ENCODE assay signal across 1 cellular context in the genomic region with DNA sequence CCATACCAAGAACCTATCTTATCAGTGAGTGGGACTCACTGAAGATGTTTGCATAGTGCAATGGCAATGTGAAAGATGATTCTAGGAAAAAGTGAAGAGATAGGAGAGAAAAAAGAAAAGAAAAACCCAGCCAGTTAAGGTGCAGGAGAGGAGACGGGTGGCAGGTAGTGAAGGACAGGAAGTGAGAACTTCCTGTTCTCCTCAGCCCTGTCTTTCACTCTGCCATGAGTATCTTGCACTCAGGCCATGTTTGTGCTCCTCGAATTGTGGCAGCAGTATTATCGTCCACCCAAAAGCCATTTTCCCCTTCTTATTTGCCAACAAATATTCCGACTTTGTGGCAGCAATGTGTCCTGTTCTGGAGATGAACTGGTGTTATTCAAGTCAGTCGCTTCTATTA.
TF ChIP-seq lines count a peak whose summit lies in the region.

No MANE protein-coding gene starts in this region.

TF ChIP-seq in K562, 482 proteins besides CTCF, POLR2A, EP300 and RAD21 (continued from another document):
- TF ChIP-seq, protein P1, sequence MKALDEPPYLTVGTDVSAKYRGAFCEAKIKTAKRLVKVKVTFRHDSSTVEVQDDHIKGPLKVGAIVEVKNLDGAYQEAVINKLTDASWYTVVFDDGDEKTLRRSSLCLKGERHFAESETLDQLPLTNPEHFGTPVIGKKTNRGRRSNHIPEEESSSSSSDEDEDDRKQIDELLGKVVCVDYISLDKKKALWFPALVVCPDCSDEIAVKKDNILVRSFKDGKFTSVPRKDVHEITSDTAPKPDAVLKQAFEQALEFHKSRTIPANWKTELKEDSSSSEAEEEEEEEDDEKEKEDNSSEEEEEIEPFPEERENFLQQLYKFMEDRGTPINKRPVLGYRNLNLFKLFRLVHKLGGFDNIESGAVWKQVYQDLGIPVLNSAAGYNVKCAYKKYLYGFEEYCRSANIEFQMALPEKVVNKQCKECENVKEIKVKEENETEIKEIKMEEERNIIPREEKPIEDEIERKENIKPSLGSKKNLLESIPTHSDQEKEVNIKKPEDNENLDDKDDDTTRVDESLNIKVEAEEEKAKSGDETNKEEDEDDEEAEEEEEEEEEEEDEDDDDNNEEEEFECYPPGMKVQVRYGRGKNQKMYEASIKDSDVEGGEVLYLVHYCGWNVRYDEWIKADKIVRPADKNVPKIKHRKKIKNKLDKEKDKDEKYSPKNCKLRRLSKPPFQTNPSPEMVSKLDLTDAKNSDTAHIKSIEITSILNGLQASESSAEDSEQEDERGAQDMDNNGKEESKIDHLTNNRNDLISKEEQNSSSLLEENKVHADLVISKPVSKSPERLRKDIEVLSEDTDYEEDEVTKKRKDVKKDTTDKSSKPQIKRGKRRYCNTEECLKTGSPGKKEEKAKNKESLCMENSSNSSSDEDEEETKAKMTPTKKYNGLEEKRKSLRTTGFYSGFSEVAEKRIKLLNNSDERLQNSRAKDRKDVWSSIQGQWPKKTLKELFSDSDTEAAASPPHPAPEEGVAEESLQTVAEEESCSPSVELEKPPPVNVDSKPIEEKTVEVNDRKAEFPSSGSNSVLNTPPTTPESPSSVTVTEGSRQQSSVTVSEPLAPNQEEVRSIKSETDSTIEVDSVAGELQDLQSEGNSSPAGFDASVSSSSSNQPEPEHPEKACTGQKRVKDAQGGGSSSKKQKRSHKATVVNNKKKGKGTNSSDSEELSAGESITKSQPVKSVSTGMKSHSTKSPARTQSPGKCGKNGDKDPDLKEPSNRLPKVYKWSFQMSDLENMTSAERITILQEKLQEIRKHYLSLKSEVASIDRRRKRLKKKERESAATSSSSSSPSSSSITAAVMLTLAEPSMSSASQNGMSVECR (CRISPR knock-in tag; IDR thresholded peaks at IDR 0.05): no peak
- no peak for TF ChIP-seq ZNF778 (CRISPR knock-in tag; IDR thresholded peaks at IDR 0.05)
- TF ChIP-seq KDM4B (IDR thresholded peaks at IDR 0.05; ENCODE audit: borderline replicate concordance in 2 of 2, low read depth in 1 of 2): no peak
- no peak; a peak in 1 of 4 replicates for TF ChIP-seq FOXA3 (CRISPR knock-in tag; conservative IDR thresholded peaks at IDR 0.05 in 1 of 2, IDR thresholded peaks at IDR 0.05 in 1 of 2)
- TF ChIP-seq ZNF551 (CRISPR knock-in tag; IDR thresholded peaks at IDR 0.05): no peak
- no peak for TF ChIP-seq SIN3B (IDR thresholded peaks at IDR 0.05; ENCODE audit: low read depth)
- TF ChIP-seq, protein P2, sequence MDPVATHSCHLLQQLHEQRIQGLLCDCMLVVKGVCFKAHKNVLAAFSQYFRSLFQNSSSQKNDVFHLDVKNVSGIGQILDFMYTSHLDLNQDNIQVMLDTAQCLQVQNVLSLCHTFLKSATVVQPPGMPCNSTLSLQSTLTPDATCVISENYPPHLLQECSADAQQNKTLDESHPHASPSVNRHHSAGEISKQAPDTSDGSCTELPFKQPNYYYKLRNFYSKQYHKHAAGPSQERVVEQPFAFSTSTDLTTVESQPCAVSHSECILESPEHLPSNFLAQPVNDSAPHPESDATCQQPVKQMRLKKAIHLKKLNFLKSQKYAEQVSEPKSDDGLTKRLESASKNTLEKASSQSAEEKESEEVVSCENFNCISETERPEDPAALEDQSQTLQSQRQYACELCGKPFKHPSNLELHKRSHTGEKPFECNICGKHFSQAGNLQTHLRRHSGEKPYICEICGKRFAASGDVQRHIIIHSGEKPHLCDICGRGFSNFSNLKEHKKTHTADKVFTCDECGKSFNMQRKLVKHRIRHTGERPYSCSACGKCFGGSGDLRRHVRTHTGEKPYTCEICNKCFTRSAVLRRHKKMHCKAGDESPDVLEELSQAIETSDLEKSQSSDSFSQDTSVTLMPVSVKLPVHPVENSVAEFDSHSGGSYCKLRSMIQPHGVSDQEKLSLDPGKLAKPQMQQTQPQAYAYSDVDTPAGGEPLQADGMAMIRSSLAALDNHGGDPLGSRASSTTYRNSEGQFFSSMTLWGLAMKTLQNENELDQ (CRISPR knock-in tag; IDR thresholded peaks at IDR 0.05; ENCODE audit: borderline replicate concordance): no peak
- TF ChIP-seq PRPF4 (IDR thresholded peaks at IDR 0.05; ENCODE audit: insufficient read depth, low read depth, low read length, poor library complexity, severe bottlenecking): no peak
- no peak for TF ChIP-seq FOXA1 (IDR thresholded peaks at IDR 0.05; ENCODE audit: borderline replicate concordance)
- TF ChIP-seq ZNF184 (CRISPR knock-in tag; IDR thresholded peaks at IDR 0.05): no peak
- no peak for TF ChIP-seq COPS2 (conservative IDR thresholded peaks at IDR 0.05)
- no peak for TF ChIP-seq SMARCA4 (IDR thresholded peaks at IDR 0.05)
- TF ChIP-seq STAT5B (CRISPR knock-in tag; IDR thresholded peaks at IDR 0.05): no peak
- TF ChIP-seq TCF3 (CRISPR knock-in tag; IDR thresholded peaks at IDR 0.05): no peak
TF ChIP-seq in K562: peak in this region for 0.
